Comparison of ENCODE assay signal across 17 cellular contexts in genomic region chr9:112044183-112044582, GRCh38.
"Had no signal": no experiment of that assay in that cellular context is flagged by ENCODE, and none has a peak within 500 bp of the region (broad histone marks: within the 10 kb centered on the region; RNA-seq: fewer than 3 reads in every experiment).

No MANE protein-coding gene starts in this region.

- H3K27ac ChIP-seq: gastrocnemius medialis, heart right ventricle, pancreas had no signal

- H3K4me3 ChIP-seq: gastrocnemius medialis, heart right ventricle, pancreas, sigmoid colon had no signal

- H3K27me3 ChIP-seq: gastrocnemius medialis, heart right ventricle, pancreas, sigmoid colon had no signal

- H3K9me3 ChIP-seq: gastrocnemius medialis, pancreas, sigmoid colon had no signal

- DNase-seq: activated CD4-positive, alpha-beta memory T cell treated with anti-CD3 and anti-CD28 coated beads, Interleukin-2, amount 10 ng/mL, durations not matched to agents 7 days and 5 days; activated CD4-positive, alpha-beta T cell treated with anti-CD3 and anti-CD28 coated beads for 4 hours; activated naive CD4-positive, alpha-beta T cell treated with anti-CD3 and anti-CD28 coated beads, Interleukin-2, amount 50 U/mL, for 16 hours; activated T-cell treated with anti-CD3 and anti-CD28 coated beads, Interleukin-2, amount 50 U/mL, for 24 hours; caudate nucleus; cortex of kidney; effector CD8-positive, alpha-beta T cell; gastrocnemius medialis; heart right ventricle; naive B cell; pancreas; sigmoid colon; stimulated activated CD4-positive, alpha-beta T cell treated with anti-CD3 and anti-CD28 coated beads, Interleukin-4, amount 100 ng/mL, for 1 hour; stimulated activated naive CD4-positive, alpha-beta T cell treated with Interleukin-2 at 50 U/mL for 16 hours; T-helper 17 cell; trophoblast cell had no signal

- H3K36me3 ChIP-seq: gastrocnemius medialis, pancreas, sigmoid colon had no signal

- ATAC-seq: gastrocnemius medialis, heart right ventricle, left lobe of liver, pancreas, T-helper 17 cell had no signal
